ENCODE assay signal across 2 cellular contexts in the genomic region with DNA sequence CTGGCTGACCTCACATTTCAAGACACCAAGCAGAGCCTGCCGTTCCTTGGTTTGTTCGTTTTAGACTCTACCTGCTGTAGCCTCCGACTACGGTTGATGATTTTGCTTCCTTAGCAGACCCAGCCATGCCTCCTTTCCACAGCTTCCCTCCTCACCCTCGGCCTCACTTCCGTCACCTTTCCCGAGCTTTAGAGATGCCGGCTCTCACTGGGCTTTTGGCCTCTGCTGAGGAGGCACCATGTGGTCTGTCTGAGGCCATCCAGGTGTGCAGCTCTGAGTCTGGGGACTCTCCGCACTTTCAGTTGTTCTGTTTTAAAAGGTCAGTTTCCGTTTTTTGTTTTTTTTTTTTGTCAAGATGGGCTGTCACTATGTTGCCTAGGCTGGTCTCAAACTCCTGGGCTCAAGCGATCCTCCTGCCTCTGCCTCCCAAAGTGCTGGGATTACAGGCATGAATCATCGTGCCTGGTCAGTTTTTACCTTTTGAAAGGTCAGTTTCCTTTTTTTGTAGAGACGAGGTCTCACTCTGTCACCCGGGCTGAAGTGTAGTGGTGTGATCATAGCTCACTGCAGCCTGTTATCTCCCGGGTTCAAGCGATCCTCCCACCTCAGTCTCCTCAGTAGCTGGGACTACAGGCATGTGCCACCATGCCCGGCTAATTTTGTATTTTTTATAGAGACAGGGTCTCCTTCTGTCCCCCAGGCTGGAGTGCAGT.
A peak's percentile ranks its signal among the peaks of the same experiment; 100 is the strongest.
TF ChIP-seq lines count a peak whose summit lies in the region.

No MANE protein-coding gene starts in this region.

TF ChIP-seq in GM12878, 131 proteins besides CTCF, POLR2A, EP300 and RAD21 (continues in another document):
- TF ChIP-seq ZNF384 (IDR thresholded peaks at IDR 0.05; ENCODE audit: borderline replicate concordance, low read depth, low read length) (peak; percentile 87), TCF12 (IDR thresholded peaks at IDR 0.05; ENCODE audit: low read depth, low read length) (peak; percentile 95), BHLHE40 (IDR thresholded peaks at IDR 0.05; ENCODE audit: borderline replicate concordance in 1 of 2, low read depth in 2 of 2, low read length in 1 of 2) (no peak; a peak in 1 of 4 replicates), MYC (IDR thresholded peaks at IDR 0.05; ENCODE audit: insufficient read depth, insufficient read length, insufficient replicate concordance, low read length, severe bottlenecking) (peak; percentile 45), SRF (IDR thresholded peaks at IDR 0.05; ENCODE audit: low read depth in 2 of 2, low read length in 2 of 2) (peak; percentile 65 to 89), NR2F1 (conservative IDR thresholded peaks at IDR 0.05) (peak; percentile 67), POLR2AphosphoS5 (IDR thresholded peaks at IDR 0.05; ENCODE audit: low read length) (peak; percentile 64; the same call in 1 of the 2 replicates), MTA2 (IDR thresholded peaks at IDR 0.05; ENCODE audit: low read depth) (peak; percentile 15; the same call in 1 of the 2 replicates), RAD51 (IDR thresholded peaks at IDR 0.05) (peak; percentile 58; the same call in 1 of the 2 replicates), IKZF1 (conservative IDR thresholded peaks at IDR 0.05) (peak; percentile 71; the same call in 1 of the 2 replicates), MEF2A (IDR thresholded peaks at IDR 0.05; ENCODE audit: insufficient read depth, low read depth, low read length) (0 out of 2 replicates have a peak, but pooled peaks have one; percentile 8), RB1 (IDR thresholded peaks at IDR 0.05; ENCODE audit: borderline replicate concordance) (0 out of 2 replicates have a peak, but pooled peaks have one; percentile 48), STAT1 (conservative IDR thresholded peaks at IDR 0.05) (0 out of 2 replicates have a peak, but pooled peaks have one; percentile 17)
- TF ChIP-seq, protein P1, sequence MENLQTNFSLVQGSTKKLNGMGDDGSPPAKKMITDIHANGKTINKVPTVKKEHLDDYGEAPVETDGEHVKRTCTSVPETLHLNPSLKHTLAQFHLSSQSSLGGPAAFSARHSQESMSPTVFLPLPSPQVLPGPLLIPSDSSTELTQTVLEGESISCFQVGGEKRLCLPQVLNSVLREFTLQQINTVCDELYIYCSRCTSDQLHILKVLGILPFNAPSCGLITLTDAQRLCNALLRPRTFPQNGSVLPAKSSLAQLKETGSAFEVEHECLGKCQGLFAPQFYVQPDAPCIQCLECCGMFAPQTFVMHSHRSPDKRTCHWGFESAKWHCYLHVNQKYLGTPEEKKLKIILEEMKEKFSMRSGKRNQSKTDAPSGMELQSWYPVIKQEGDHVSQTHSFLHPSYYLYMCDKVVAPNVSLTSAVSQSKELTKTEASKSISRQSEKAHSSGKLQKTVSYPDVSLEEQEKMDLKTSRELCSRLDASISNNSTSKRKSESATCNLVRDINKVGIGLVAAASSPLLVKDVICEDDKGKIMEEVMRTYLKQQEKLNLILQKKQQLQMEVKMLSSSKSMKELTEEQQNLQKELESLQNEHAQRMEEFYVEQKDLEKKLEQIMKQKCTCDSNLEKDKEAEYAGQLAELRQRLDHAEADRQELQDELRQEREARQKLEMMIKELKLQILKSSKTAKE (IDR thresholded peaks at IDR 0.05; ENCODE audit: low read depth, poor library complexity, severe bottlenecking) = peak; percentile 48
- TF ChIP-seq, protein P2, sequence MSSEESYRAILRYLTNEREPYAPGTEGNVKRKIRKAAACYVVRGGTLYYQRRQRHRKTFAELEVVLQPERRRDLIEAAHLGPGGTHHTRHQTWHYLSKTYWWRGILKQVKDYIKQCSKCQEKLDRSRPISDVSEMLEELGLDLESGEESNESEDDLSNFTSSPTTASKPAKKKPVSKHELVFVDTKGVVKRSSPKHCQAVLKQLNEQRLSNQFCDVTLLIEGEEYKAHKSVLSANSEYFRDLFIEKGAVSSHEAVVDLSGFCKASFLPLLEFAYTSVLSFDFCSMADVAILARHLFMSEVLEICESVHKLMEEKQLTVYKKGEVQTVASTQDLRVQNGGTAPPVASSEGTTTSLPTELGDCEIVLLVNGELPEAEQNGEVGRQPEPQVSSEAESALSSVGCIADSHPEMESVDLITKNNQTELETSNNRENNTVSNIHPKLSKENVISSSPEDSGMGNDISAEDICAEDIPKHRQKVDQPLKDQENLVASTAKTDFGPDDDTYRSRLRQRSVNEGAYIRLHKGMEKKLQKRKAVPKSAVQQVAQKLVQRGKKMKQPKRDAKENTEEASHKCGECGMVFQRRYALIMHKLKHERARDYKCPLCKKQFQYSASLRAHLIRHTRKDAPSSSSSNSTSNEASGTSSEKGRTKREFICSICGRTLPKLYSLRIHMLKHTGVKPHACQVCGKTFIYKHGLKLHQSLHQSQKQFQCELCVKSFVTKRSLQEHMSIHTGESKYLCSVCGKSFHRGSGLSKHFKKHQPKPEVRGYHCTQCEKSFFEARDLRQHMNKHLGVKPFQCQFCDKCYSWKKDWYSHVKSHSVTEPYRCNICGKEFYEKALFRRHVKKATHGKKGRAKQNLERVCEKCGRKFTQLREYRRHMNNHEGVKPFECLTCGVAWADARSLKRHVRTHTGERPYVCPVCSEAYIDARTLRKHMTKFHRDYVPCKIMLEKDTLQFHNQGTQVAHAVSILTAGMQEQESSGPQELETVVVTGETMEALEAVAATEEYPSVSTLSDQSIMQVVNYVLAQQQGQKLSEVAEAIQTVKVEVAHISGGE (CRISPR knock-in tag; IDR thresholded peaks at IDR 0.05) = no peak
- TF ChIP-seq, protein P3, sequence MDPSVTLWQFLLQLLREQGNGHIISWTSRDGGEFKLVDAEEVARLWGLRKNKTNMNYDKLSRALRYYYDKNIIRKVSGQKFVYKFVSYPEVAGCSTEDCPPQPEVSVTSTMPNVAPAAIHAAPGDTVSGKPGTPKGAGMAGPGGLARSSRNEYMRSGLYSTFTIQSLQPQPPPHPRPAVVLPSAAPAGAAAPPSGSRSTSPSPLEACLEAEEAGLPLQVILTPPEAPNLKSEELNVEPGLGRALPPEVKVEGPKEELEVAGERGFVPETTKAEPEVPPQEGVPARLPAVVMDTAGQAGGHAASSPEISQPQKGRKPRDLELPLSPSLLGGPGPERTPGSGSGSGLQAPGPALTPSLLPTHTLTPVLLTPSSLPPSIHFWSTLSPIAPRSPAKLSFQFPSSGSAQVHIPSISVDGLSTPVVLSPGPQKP (IDR thresholded peaks at IDR 0.05; ENCODE audit: low read depth, low read length) = peak; percentile 81
- TF ChIP-seq, protein P4, sequence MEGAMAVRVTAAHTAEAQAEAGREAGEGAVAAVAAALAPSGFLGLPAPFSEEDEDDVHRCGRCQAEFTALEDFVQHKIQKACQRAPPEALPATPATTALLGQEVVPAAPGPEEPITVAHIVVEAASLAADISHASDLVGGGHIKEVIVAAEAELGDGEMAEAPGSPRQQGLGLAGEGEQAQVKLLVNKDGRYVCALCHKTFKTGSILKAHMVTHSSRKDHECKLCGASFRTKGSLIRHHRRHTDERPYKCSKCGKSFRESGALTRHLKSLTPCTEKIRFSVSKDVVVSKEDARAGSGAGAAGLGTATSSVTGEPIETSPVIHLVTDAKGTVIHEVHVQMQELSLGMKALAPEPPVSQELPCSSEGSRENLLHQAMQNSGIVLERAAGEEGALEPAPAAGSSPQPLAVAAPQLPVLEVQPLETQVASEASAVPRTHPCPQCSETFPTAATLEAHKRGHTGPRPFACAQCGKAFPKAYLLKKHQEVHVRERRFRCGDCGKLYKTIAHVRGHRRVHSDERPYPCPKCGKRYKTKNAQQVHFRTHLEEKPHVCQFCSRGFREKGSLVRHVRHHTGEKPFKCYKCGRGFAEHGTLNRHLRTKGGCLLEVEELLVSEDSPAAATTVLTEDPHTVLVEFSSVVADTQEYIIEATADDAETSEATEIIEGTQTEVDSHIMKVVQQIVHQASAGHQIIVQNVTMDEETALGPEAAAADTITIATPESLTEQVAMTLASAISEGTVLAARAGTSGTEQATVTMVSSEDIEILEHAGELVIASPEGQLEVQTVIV (IDR thresholded peaks at IDR 0.05; ENCODE audit: borderline replicate concordance, partially characterized antibody) = no peak

TF ChIP-seq in HEK293T, 16 proteins besides CTCF, POLR2A, EP300 and RAD21:
- TF ChIP-seq TARDBP (IDR thresholded peaks at IDR 0.05) (no peak), ZNF384 (IDR thresholded peaks at IDR 0.05) (no peak), FOXK2 (IDR thresholded peaks at IDR 0.05) (no peak), SP1 (IDR thresholded peaks at IDR 0.05) (no peak), BHLHE40 (IDR thresholded peaks at IDR 0.05; ENCODE audit: borderline replicate concordance) (no peak)
- TF ChIP-seq, protein P5, sequence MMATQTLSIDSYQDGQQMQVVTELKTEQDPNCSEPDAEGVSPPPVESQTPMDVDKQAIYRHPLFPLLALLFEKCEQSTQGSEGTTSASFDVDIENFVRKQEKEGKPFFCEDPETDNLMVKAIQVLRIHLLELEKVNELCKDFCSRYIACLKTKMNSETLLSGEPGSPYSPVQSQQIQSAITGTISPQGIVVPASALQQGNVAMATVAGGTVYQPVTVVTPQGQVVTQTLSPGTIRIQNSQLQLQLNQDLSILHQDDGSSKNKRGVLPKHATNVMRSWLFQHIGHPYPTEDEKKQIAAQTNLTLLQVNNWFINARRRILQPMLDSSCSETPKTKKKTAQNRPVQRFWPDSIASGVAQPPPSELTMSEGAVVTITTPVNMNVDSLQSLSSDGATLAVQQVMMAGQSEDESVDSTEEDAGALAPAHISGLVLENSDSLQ (IDR thresholded peaks at IDR 0.05) = no peak
